8 cellular contexts compared by ENCODE assay signal in genomic region chr13:72255908-72256307, GRCh38.
A peak's percentile ranks its signal among the peaks of the same experiment; 100 is the strongest.
DNase-seq lines count a peak whose midpoint lies in the region; ATAC-seq, FAIRE-seq and TF ChIP-seq lines count a peak whose summit lies in the region.

No MANE protein-coding gene starts in this region.

- intact Hi-C loops in aorta (cut with DNase I), result no loop called here

- H3K23ac ChIP-seq in mesenchymal stem cell (ENCODE audit: low read length in 2 of 2), result no peak overlapping the region

- H3K27ac ChIP-seq in mesenchymal stem cell (ENCODE audit: low read length, poor library complexity, severe bottlenecking) (no peak overlapping the region), aorta (ENCODE audit: low read depth in 1 of 2, low read length in 2 of 2) (no peak overlapping the region)

- H4K8ac ChIP-seq in mesenchymal stem cell (ENCODE audit: low read length), result no peak overlapping the region

- no peak overlapping the region for H3K18ac ChIP-seq in mesenchymal stem cell (ENCODE audit: low read depth in 1 of 2, low read length in 2 of 2)

- no peak overlapping the region for H2BK12ac ChIP-seq in mesenchymal stem cell (ENCODE audit: low read length in 2 of 2)

- peak; percentile 30 for DNase-seq in GM04504 (ENCODE audit: low read depth)
- peak; percentile 42 for DNase-seq in NCI-H1417 treated with DMSO at 0.1 percent for 48 hours (lab: John Stamatoyannopoulos, UW)
- DNase-seq in astrocyte of the cerebellum (ENCODE audit: low read depth), result peak; percentile 41
- peak; percentile 58 for DNase-seq in mesenchymal stem cell
- DNase-seq in aorta, result no peak
- DNase-seq in frontal cortex (ENCODE audit: low spot score in 2 of 2), result no peak
- no peak for DNase-seq in activated CD4-positive, alpha-beta T cell treated with anti-CD3 and anti-CD28 coated beads, Interleukin-2, amount 50 U/mL, for 4 hours

- H3K9me3 ChIP-seq in mesenchymal stem cell (ENCODE audit: control insufficient read depth, low read length) (no peaks in the 10 kb centered on the region), aorta (ENCODE audit: control insufficient read depth, low read length) (no peaks in the 10 kb centered on the region)

- peak overlapping the region; percentile 17 for H3K4me2 ChIP-seq in mesenchymal stem cell (ENCODE audit: low read length, poor library complexity, severe bottlenecking)

- no peak for FAIRE-seq in frontal cortex (lab: Jason Lieb, UNC)

- no peak overlapping the region for H3K4ac ChIP-seq in mesenchymal stem cell (ENCODE audit: low read depth in 1 of 2, low read length in 2 of 2)

- no peak overlapping the region for H3K14ac ChIP-seq in mesenchymal stem cell (ENCODE audit: low read length in 2 of 2)

- H3K79me1 ChIP-seq in mesenchymal stem cell (replicated peaks; ENCODE audit: low read length, poor library complexity, severe bottlenecking), result no peaks in the 10 kb centered on the region

- H3K27me3 ChIP-seq in mesenchymal stem cell (ENCODE audit: control insufficient read depth in 1 of 2, insufficient read depth in 1 of 2, low read length in 2 of 2), result no peaks in the 10 kb centered on the region
- no peaks in the 10 kb centered on the region for H3K27me3 ChIP-seq in aorta (ENCODE audit: control insufficient read depth in 1 of 2, insufficient read depth in 2 of 2, low read length in 1 of 2)

- WGBS in mesenchymal stem cell, result 43% methylated on average over 7 of the region's 7 CpGs
- 29 to 40% methylated on average over 7 of the region's 7 CpGs for WGBS in aorta, 2 donors

- H2AK5ac ChIP-seq in mesenchymal stem cell (ENCODE audit: low read length, severe bottlenecking), result no peak overlapping the region

- in situ Hi-C loops in astrocyte of the cerebellum (cut with HindIII; ENCODE audit: low sequenced_read_pairs), result no loop called here

- H3K9ac ChIP-seq in mesenchymal stem cell (ENCODE audit: low read length), result no peak overlapping the region

- no peak overlapping the region for H2BK5ac ChIP-seq in mesenchymal stem cell (ENCODE audit: low read depth, low read length, poor library complexity, severe bottlenecking)

- peak; percentile 86 for TF ChIP-seq CTCF in astrocyte of the cerebellum (IDR thresholded peaks at IDR 0.05; ENCODE audit: low read depth, low read length, missing control alignments)

- peaks cover 3% of the 10 kb centered on the region for H3K4me1 ChIP-seq in mesenchymal stem cell (ENCODE audit: control insufficient read depth, insufficient read depth, low read depth, low read length)
- no peaks in the 10 kb centered on the region for H3K4me1 ChIP-seq in aorta (ENCODE audit: control insufficient read depth in 1 of 2, insufficient read depth in 2 of 2, low read length in 2 of 2)

- H2BK15ac ChIP-seq in mesenchymal stem cell (ENCODE audit: low read depth, poor library complexity, severe bottlenecking), result no peak overlapping the region

- H3K4me3 ChIP-seq in astrocyte of the cerebellum (ENCODE audit: low read depth, low read length) (no peak overlapping the region), mesenchymal stem cell (ENCODE audit: insufficient read depth in 1 of 2, low read depth in 1 of 2, low read length in 2 of 2) (no peak overlapping the region), aorta (ENCODE audit: low read length in 2 of 2) (no peak overlapping the region)

- H4K91ac ChIP-seq in mesenchymal stem cell (ENCODE audit: low read length), result no peak overlapping the region

- H3K36me3 ChIP-seq in mesenchymal stem cell (ENCODE audit: control insufficient read depth in 1 of 2, insufficient read depth in 2 of 2, low read depth in 1 of 2, low read length in 2 of 2), result no peaks in the 10 kb centered on the region
- H3K36me3 ChIP-seq in aorta (ENCODE audit: control insufficient read depth in 1 of 2, insufficient read depth in 2 of 2, low read length in 1 of 2), result no peaks in the 10 kb centered on the region

- no peak overlapping the region for H2BK120ac ChIP-seq in mesenchymal stem cell (ENCODE audit: low read depth, low read length)

- ATAC-seq in aorta (ENCODE audit: low FRiP score), result no peak
- ATAC-seq in HG03135 (IDR thresholded peaks at IDR 0.05; ENCODE audit: unreplicated experiment), result no peak

- H2AFZ ChIP-seq in mesenchymal stem cell (ENCODE audit: low read depth, low read length), result peak overlapping the region; percentile 72

Comparison
In these comparisons a context has a peak if more than half of its experiments do, and no peak if none do; other contexts are left out.
1. DNase-seq: peak in GM04504 (single experiment), NCI-H1417 treated with DMSO at 0.1 percent for 48 hours (single experiment), astrocyte of the cerebellum (single experiment) and mesenchymal stem cell (single experiment); none in aorta (0 of 2), frontal cortex (0 of 2) and activated CD4-positive, alpha-beta T cell treated with anti-CD3 and anti-CD28 coated beads, Interleukin-2, amount 50 U/mL, for 4 hours (0 of 2).